In the genomic region with DNA sequence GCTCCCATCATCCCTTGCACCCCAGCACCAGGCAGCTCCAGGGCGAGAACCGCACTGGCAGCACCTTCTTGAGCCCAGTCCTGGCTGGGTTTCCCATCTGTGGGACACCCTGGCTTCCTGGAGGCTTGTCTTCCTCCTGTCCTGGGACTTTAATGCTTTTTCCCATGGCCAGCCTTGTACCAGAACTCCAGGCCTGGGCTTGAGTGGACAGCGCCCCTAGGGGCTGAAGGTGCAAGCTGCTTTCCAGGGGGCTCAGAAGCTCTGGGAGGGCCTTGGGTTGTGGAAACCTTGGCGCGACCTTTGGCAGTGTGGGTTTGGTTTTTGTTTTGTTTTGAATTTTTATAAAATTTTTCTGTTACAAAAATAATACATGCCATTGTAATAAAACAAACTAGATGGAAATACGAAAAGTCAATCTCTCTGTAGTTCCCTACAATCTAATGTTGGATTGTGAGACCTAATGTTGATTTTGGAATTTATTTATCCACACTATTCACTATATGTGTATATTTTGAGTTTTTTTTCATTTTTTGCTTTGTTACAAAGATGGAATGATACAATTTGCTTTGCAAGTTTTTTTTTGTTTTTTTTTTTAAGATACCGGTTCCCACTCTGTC, we compare ENCODE assay signal across 8 cellular contexts. TPM values are rescaled to one million over a fixed set of nuclear protein-coding genes. Genes with fewer than 3 reads are reported as not detected.
A peak's percentile ranks its signal among the peaks of the same experiment; 100 is the strongest.
DNase-seq lines count a peak whose midpoint lies in the region; TF ChIP-seq lines count a peak whose summit lies in the region.

No MANE protein-coding gene starts in this region.

- H3K9me3 ChIP-seq in AG04450 (ENCODE audit: control insufficient read depth, insufficient read depth, low read length) = no peaks in the 10 kb centered on the region
- H3K9me3 ChIP-seq in OCI-LY1 (ENCODE audit: low read length) = no peaks in the 10 kb centered on the region
- no peaks in the 10 kb centered on the region for H3K9me3 ChIP-seq in right atrium auricular region

- no peaks in the 10 kb centered on the region for H3K79me2 ChIP-seq in OCI-LY1 (ENCODE audit: insufficient read depth, low read length)

- H3K4me1 ChIP-seq in OCI-LY1 (ENCODE audit: insufficient read depth, low read length, severe bottlenecking) (no peaks in the 10 kb centered on the region), right atrium auricular region (no peaks in the 10 kb centered on the region)

- H3K27ac ChIP-seq in AG04450 (ENCODE audit: low read depth, low read length) (no peak overlapping the region), OCI-LY1 (ENCODE audit: low read depth, low read length, poor library complexity, severe bottlenecking) (no peak overlapping the region), right atrium auricular region (no peak overlapping the region)

- H3F3A ChIP-seq in OCI-LY1 (ENCODE audit: insufficient read depth, low read length) = no peaks in the 10 kb centered on the region

- H4K20me1 ChIP-seq in OCI-LY1 (ENCODE audit: insufficient read depth, low read length) = no peaks in the 10 kb centered on the region

- CTCF ChIA-PET in AG04450 (lab: Charles Lee) = interaction anchor here (0.6 to 3.4 kb wide), 16 partner anchors 9 to 114 kb away, joined by 3 to 20 read pairs (median 4); a partner anchor contains a TSS

- peak; percentile 84 for TF ChIP-seq CTCF in AG04450 (IDR thresholded peaks at IDR 0.05; ENCODE audit: low read depth, low read length)
- TF ChIP-seq CTCF in GM12873 (IDR thresholded peaks at IDR 0.05; ENCODE audit: insufficient read depth, low read depth, low read length, missing control alignments) = peak; percentile 94
- TF ChIP-seq CTCF in OCI-LY1 (IDR thresholded peaks at IDR 0.05; ENCODE audit: low read length) = peak; percentile 87
- TF ChIP-seq CTCF in right atrium auricular region (IDR thresholded peaks at IDR 0.05) = peak; percentile 42 to 78

- peaks cover 1% of the 10 kb centered on the region for H3K27me3 ChIP-seq in AG04450 (ENCODE audit: control insufficient read depth, insufficient read depth, low read length)
- no peaks in the 10 kb centered on the region for H3K27me3 ChIP-seq in OCI-LY1 (ENCODE audit: insufficient read depth, low read length)
- no peaks in the 10 kb centered on the region for H3K27me3 ChIP-seq in right atrium auricular region

- POLR2A ChIA-PET in AG04450 (lab: Yijun Ruan, JAX) = interaction anchor here (1.1 kb wide), 1 partner anchor 10 kb away, joined by 4 read pairs; no protein-coding TSS in a partner anchor

- no peak overlapping the region for H3K9ac ChIP-seq in OCI-LY1 (ENCODE audit: low read length)

- H3K36me3 ChIP-seq in OCI-LY1 (ENCODE audit: insufficient read depth, low read length) (no peaks in the 10 kb centered on the region), right atrium auricular region (no peaks in the 10 kb centered on the region)

- H3K4me3 ChIP-seq in AG04450 (ENCODE audit: low read depth, low read length) (no peak overlapping the region), OCI-LY1 (ENCODE audit: low read depth, low read length, poor library complexity, severe bottlenecking) (no peak overlapping the region), right atrium auricular region (no peak overlapping the region)

- DNase-seq in AG04450 (ENCODE audit: low read depth, low spot score) = no peak
- DNase-seq in activated gamma-delta T cell treated with anti-CD3 and anti-CD28 coated beads, Interleukin-2, amount 50 U/mL, for 16 hours (ENCODE audit: low read depth) = peak; percentile 9
- peak; percentile 70 for DNase-seq in right atrium auricular region (ENCODE audit: low spot score)
- peak; percentile 51 for DNase-seq in stimulated activated CD4-positive, alpha-beta T cell treated with anti-CD3 and anti-CD28 coated beads, Interleukin-1b, Interleukin-23, amount 100 ng/mL, for 48 hours
- no peak for DNase-seq in putamen (ENCODE audit: low spot score)
- DNase-seq in central memory CD4-positive, alpha-beta T cell = no peak

- no peak overlapping the region for H2AFZ ChIP-seq in OCI-LY1 (ENCODE audit: low read length)

- H3K9me2 ChIP-seq in OCI-LY1 (ENCODE audit: low read depth, low read length) = no peaks in the 10 kb centered on the region

- no peak overlapping the region for H3K4me2 ChIP-seq in OCI-LY1 (ENCODE audit: low read length)

RNA-seq across cellular contexts. Expression of a gene that starts 33.8 kb away (rescaled TPM):
- 1,898 and 2,055 TPM in 2 replicates for polyA plus RNA-seq in AG04450 (2011; rRNA removed)
- 413 and 429 TPM in 2 replicates for polyA minus RNA-seq in AG04450 (2011; rRNA and poly(A)+ RNA removed)
- total RNA-seq in right atrium auricular region = 100 to 1,000 TPM; 391 to 585 TPM

Comparison
In these comparisons a context has a peak if more than half of its experiments do, and no peak if none do; other contexts are left out.
1. DNase-seq: peak in activated gamma-delta T cell treated with anti-CD3 and anti-CD28 coated beads, Interleukin-2, amount 50 U/mL, for 16 hours (single experiment), right atrium auricular region (single experiment) and stimulated activated CD4-positive, alpha-beta T cell treated with anti-CD3 and anti-CD28 coated beads, Interleukin-1b, Interleukin-23, amount 100 ng/mL, for 48 hours (single experiment); none in AG04450 (single experiment), putamen (single experiment) and central memory CD4-positive, alpha-beta T cell (single experiment).
2. Peak in every context shown above with its lines, with median percentiles within 50 percentile points of each other: CTCF ChIP-seq.